ENCODE assay signal across 1 cellular context in genomic region chr11:34783816-34784317, GRCh38.
A peak's percentile ranks its signal among the peaks of the same experiment; 100 is the strongest.
TF ChIP-seq lines count a peak whose summit lies in the region.

No MANE protein-coding gene starts in this region.

TF ChIP-seq in HepG2, 621 proteins besides CTCF, POLR2A, EP300 and RAD21 (continued from another document and continues in another):
- TF ChIP-seq TOPORS (CRISPR knock-in tag; IDR thresholded peaks at IDR 0.05) (0 out of 2 replicates have a peak, but pooled peaks have one; percentile 41), HNF4G (IDR thresholded peaks at IDR 0.05; ENCODE audit: borderline replicate concordance, low read depth, low read length) (peak; percentile 11; the same call in 1 of the 2 replicates), HNF4G (CRISPR knock-in tag; IDR thresholded peaks at IDR 0.05; ENCODE audit: borderline replicate concordance, low read depth) (no peak), ZNF75D (CRISPR knock-in tag; IDR thresholded peaks at IDR 0.05; ENCODE audit: borderline replicate concordance) (no peak), GFI1 (CRISPR knock-in tag; IDR thresholded peaks at IDR 0.05; ENCODE audit: borderline replicate concordance) (no peak; the same call in 1 of the 2 replicates), BRF2 (CRISPR knock-in tag; IDR thresholded peaks at IDR 0.05) (no peak), HNRNPUL1 (IDR thresholded peaks at IDR 0.05; ENCODE audit: low read depth, low read length) (no peak), GMEB2 (CRISPR knock-in tag; IDR thresholded peaks at IDR 0.05; ENCODE audit: low read depth) (no peak), ZNF225 (CRISPR knock-in tag; IDR thresholded peaks at IDR 0.05) (no peak), KLF16 (CRISPR knock-in tag; IDR thresholded peaks at IDR 0.05) (no peak; a peak in 1 of 4 replicates), ZEB1 (IDR thresholded peaks at IDR 0.05; ENCODE audit: insufficient replicate concordance, low read depth) (no peak), AFF4 (CRISPR knock-in tag; IDR thresholded peaks at IDR 0.05) (no peak), MED13 (CRISPR knock-in tag; IDR thresholded peaks at IDR 0.05) (no peak; the same call in 1 of the 2 replicates), TAF1 (CRISPR knock-in tag; IDR thresholded peaks at IDR 0.05) (no peak), ZNF383 (CRISPR knock-in tag; IDR thresholded peaks at IDR 0.05; ENCODE audit: borderline replicate concordance) (no peak), IKZF1 (IDR thresholded peaks at IDR 0.05) (no peak), NFKB2 (CRISPR knock-in tag; IDR thresholded peaks at IDR 0.05; ENCODE audit: borderline replicate concordance) (no peak), KLF12 (CRISPR knock-in tag; IDR thresholded peaks at IDR 0.05; ENCODE audit: borderline replicate concordance) (no peak), ETV6 (CRISPR knock-in tag; conservative IDR thresholded peaks at IDR 0.05) (no peak), ZNF7 (CRISPR knock-in tag; IDR thresholded peaks at IDR 0.05) (no peak), GATAD2A (CRISPR knock-in tag; IDR thresholded peaks at IDR 0.05) (peak; percentile 72; the same call in 1 of the 2 replicates), MXI1 (IDR thresholded peaks at IDR 0.05; ENCODE audit: borderline replicate concordance, low read depth, low read length) (no peak), BORCS8-MEF2B (CRISPR knock-in tag; IDR thresholded peaks at IDR 0.05) (0 out of 2 replicates have a peak, but pooled peaks have one; percentile 59), ZNF230 (CRISPR knock-in tag; IDR thresholded peaks at IDR 0.05) (no peak), HIVEP1 (CRISPR knock-in tag; IDR thresholded peaks at IDR 0.05) (no peak), ZNF143 (CRISPR knock-in tag; IDR thresholded peaks at IDR 0.05) (no peak), ZNF331 (CRISPR knock-in tag; IDR thresholded peaks at IDR 0.05) (peak; percentile 67), SRSF9 (IDR thresholded peaks at IDR 0.05; ENCODE audit: borderline replicate concordance, insufficient read depth, low read depth, low read length, poor library complexity, severe bottlenecking) (no peak), BRD4 (CRISPR knock-in tag; IDR thresholded peaks at IDR 0.05) (peak; percentile 48; the same call in 1 of the 2 replicates), ZNF30 (CRISPR knock-in tag; IDR thresholded peaks at IDR 0.05) (no peak), ZNF530 (CRISPR knock-in tag; IDR thresholded peaks at IDR 0.05; ENCODE audit: low read depth) (no peak), MED1 (CRISPR knock-in tag; IDR thresholded peaks at IDR 0.05) (peak; percentile 82), TRAFD1 (CRISPR knock-in tag; IDR thresholded peaks at IDR 0.05; ENCODE audit: borderline replicate concordance) (no peak), CCDC6 (CRISPR knock-in tag; IDR thresholded peaks at IDR 0.05) (peak; percentile 33; the same call in 1 of the 2 replicates)
- TF ChIP-seq, protein P1, sequence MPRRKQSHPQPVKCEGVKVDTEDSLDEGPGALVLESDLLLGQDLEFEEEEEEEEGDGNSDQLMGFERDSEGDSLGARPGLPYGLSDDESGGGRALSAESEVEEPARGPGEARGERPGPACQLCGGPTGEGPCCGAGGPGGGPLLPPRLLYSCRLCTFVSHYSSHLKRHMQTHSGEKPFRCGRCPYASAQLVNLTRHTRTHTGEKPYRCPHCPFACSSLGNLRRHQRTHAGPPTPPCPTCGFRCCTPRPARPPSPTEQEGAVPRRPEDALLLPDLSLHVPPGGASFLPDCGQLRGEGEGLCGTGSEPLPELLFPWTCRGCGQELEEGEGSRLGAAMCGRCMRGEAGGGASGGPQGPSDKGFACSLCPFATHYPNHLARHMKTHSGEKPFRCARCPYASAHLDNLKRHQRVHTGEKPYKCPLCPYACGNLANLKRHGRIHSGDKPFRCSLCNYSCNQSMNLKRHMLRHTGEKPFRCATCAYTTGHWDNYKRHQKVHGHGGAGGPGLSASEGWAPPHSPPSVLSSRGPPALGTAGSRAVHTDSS (CRISPR knock-in tag; conservative IDR thresholded peaks at IDR 0.05), result no peak
- TF ChIP-seq, protein P2, sequence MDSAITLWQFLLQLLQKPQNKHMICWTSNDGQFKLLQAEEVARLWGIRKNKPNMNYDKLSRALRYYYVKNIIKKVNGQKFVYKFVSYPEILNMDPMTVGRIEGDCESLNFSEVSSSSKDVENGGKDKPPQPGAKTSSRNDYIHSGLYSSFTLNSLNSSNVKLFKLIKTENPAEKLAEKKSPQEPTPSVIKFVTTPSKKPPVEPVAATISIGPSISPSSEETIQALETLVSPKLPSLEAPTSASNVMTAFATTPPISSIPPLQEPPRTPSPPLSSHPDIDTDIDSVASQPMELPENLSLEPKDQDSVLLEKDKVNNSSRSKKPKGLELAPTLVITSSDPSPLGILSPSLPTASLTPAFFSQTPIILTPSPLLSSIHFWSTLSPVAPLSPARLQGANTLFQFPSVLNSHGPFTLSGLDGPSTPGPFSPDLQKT (CRISPR knock-in tag; IDR thresholded peaks at IDR 0.05; ENCODE audit: borderline replicate concordance), result no peak
- TF ChIP-seq, protein P3, sequence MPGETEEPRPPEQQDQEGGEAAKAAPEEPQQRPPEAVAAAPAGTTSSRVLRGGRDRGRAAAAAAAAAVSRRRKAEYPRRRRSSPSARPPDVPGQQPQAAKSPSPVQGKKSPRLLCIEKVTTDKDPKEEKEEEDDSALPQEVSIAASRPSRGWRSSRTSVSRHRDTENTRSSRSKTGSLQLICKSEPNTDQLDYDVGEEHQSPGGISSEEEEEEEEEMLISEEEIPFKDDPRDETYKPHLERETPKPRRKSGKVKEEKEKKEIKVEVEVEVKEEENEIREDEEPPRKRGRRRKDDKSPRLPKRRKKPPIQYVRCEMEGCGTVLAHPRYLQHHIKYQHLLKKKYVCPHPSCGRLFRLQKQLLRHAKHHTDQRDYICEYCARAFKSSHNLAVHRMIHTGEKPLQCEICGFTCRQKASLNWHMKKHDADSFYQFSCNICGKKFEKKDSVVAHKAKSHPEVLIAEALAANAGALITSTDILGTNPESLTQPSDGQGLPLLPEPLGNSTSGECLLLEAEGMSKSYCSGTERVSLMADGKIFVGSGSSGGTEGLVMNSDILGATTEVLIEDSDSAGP (CRISPR knock-in tag; IDR thresholded peaks at IDR 0.05; ENCODE audit: borderline replicate concordance), result no peak
- TF ChIP-seq, protein P4, sequence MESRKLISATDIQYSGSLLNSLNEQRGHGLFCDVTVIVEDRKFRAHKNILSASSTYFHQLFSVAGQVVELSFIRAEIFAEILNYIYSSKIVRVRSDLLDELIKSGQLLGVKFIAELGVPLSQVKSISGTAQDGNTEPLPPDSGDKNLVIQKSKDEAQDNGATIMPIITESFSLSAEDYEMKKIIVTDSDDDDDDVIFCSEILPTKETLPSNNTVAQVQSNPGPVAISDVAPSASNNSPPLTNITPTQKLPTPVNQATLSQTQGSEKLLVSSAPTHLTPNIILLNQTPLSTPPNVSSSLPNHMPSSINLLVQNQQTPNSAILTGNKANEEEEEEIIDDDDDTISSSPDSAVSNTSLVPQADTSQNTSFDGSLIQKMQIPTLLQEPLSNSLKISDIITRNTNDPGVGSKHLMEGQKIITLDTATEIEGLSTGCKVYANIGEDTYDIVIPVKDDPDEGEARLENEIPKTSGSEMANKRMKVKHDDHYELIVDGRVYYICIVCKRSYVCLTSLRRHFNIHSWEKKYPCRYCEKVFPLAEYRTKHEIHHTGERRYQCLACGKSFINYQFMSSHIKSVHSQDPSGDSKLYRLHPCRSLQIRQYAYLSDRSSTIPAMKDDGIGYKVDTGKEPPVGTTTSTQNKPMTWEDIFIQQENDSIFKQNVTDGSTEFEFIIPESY (CRISPR knock-in tag; IDR thresholded peaks at IDR 0.05), result no peak
- TF ChIP-seq, protein P5, sequence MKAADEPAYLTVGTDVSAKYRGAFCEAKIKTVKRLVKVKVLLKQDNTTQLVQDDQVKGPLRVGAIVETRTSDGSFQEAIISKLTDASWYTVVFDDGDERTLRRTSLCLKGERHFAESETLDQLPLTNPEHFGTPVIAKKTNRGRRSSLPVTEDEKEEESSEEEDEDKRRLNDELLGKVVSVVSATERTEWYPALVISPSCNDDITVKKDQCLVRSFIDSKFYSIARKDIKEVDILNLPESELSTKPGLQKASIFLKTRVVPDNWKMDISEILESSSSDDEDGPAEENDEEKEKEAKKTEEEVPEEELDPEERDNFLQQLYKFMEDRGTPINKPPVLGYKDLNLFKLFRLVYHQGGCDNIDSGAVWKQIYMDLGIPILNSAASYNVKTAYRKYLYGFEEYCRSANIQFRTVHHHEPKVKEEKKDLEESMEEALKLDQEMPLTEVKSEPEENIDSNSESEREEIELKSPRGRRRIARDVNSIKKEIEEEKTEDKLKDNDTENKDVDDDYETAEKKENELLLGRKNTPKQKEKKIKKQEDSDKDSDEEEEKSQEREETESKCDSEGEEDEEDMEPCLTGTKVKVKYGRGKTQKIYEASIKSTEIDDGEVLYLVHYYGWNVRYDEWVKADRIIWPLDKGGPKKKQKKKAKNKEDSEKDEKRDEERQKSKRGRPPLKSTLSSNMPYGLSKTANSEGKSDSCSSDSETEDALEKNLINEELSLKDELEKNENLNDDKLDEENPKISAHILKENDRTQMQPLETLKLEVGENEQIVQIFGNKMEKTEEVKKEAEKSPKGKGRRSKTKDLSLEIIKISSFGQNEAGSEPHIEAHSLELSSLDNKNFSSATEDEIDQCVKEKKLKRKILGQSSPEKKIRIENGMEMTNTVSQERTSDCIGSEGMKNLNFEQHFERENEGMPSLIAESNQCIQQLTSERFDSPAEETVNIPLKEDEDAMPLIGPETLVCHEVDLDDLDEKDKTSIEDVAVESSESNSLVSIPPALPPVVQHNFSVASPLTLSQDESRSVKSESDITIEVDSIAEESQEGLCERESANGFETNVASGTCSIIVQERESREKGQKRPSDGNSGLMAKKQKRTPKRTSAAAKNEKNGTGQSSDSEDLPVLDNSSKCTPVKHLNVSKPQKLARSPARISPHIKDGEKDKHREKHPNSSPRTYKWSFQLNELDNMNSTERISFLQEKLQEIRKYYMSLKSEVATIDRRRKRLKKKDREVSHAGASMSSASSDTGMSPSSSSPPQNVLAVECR (CRISPR knock-in tag; IDR thresholded peaks at IDR 0.05; ENCODE audit: borderline replicate concordance), result peak; percentile 31; the same call in 1 of the 2 replicates
- TF ChIP-seq, protein P6, sequence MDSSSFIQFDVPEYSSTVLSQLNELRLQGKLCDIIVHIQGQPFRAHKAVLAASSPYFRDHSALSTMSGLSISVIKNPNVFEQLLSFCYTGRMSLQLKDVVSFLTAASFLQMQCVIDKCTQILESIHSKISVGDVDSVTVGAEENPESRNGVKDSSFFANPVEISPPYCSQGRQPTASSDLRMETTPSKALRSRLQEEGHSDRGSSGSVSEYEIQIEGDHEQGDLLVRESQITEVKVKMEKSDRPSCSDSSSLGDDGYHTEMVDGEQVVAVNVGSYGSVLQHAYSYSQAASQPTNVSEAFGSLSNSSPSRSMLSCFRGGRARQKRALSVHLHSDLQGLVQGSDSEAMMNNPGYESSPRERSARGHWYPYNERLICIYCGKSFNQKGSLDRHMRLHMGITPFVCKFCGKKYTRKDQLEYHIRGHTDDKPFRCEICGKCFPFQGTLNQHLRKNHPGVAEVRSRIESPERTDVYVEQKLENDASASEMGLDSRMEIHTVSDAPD (CRISPR knock-in tag; IDR thresholded peaks at IDR 0.05), result no peak
